Comparison of ENCODE assay signal across 8 cellular contexts in the genomic region with DNA sequence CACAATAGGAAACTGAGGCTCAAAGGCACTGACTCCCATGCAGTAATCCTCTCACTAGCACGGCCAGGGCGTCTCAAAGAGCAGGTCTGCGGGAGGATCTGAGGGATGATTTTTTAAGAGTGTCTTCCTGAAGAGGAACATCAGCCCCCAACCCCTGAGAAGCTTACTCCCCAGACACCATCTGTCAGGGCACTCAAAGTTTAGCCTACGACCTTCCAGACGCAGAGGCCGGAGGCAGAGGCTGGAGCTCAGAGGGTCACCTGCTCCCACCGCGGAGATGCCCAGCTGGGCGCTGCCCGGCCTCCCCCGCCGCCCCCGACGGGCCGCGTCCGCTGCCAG. TPM values are rescaled to one million over a fixed set of nuclear protein-coding genes. Genes with fewer than 3 reads are reported as not detected.
DNase-seq lines count a peak whose midpoint lies in the region; ATAC-seq lines count a peak whose summit lies in the region.

No MANE protein-coding gene starts in this region.

- DNase-seq in activated CD4-positive, alpha-beta T cell treated with anti-CD3 and anti-CD28 coated beads, Interleukin-2, amount 10 ng/mL, durations not matched to agents 24 days and 14 days: peak; percentile 55
- DNase-seq in activated CD4-positive, alpha-beta T cell treated with anti-CD3 and anti-CD28 coated beads, Interleukin-2, amount 50 U/mL, for 48 hours: no peak
- DNase-seq in left kidney (ENCODE audit: low read depth, low spot score) (peak; percentile 2), UCSD-AML1 (lab: John Stamatoyannopoulos, UW; ENCODE audit: unreplicated experiment) (no peak)

- H3K27me3 ChIP-seq in subcutaneous abdominal adipose tissue (ENCODE audit: control insufficient read depth in 5 of 5, insufficient read depth in 4 of 5, low read length in 5 of 5): no peaks in the 10 kb centered on the region

- no peak overlapping the region for H3K27ac ChIP-seq in subcutaneous abdominal adipose tissue (ENCODE audit: low read depth, low read length)

- H3K4me3 Mint-ChIP-seq in activated CD4-positive, alpha-beta T cell treated with anti-CD3 and anti-CD28 coated beads, Interleukin-2, amount 10 ng/mL, durations not matched to agents 24 days and 14 days: peak overlapping the region; percentile 54
- peak overlapping the region; percentile 85 for H3K4me3 Mint-ChIP-seq in activated naive CD8-positive, alpha-beta T cell

- no peak overlapping the region for H3K27ac Mint-ChIP-seq in activated CD4-positive, alpha-beta T cell treated with anti-CD3 and anti-CD28 coated beads, Interleukin-2, amount 10 ng/mL, durations not matched to agents 24 days and 14 days
- H3K27ac Mint-ChIP-seq in activated naive CD8-positive, alpha-beta T cell: peak overlapping the region; percentile 58

- H3K27me3 Mint-ChIP-seq in activated CD4-positive, alpha-beta T cell treated with anti-CD3 and anti-CD28 coated beads, Interleukin-2, amount 10 ng/mL, durations not matched to agents 24 days and 14 days: peaks cover 14% of the 10 kb centered on the region
- no peaks in the 10 kb centered on the region for H3K27me3 Mint-ChIP-seq in activated naive CD8-positive, alpha-beta T cell

- H3K36me3 Mint-ChIP-seq in activated CD4-positive, alpha-beta T cell treated with anti-CD3 and anti-CD28 coated beads, Interleukin-2, amount 10 ng/mL, durations not matched to agents 24 days and 14 days (ENCODE audit: low read depth): peaks cover 16% of the 10 kb centered on the region
- no peaks in the 10 kb centered on the region for H3K36me3 Mint-ChIP-seq in activated naive CD8-positive, alpha-beta T cell

- H3K4me1 Mint-ChIP-seq in activated CD4-positive, alpha-beta T cell treated with anti-CD3 and anti-CD28 coated beads, Interleukin-2, amount 10 ng/mL, durations not matched to agents 24 days and 14 days: peaks cover 21% of the 10 kb centered on the region
- H3K4me1 Mint-ChIP-seq in activated naive CD8-positive, alpha-beta T cell (ENCODE audit: low read depth): peaks cover 37% of the 10 kb centered on the region

- peaks cover 2 to 24% (median 20%) of the 10 kb centered on the region in 5 donors for H3K4me1 ChIP-seq in subcutaneous abdominal adipose tissue (ENCODE audit: control insufficient read depth in 5 of 5, insufficient read depth in 5 of 5, low read length in 5 of 5)

- H3K36me3 ChIP-seq in subcutaneous abdominal adipose tissue (ENCODE audit: control insufficient read depth in 5 of 5, insufficient read depth in 5 of 5, low read length in 5 of 5): peaks cover 0 to 26% (median 21%) of the 10 kb centered on the region in 5 donors

- no peaks in the 10 kb centered on the region for H3K9me3 ChIP-seq in subcutaneous abdominal adipose tissue (ENCODE audit: control insufficient read depth in 5 of 5, low read length in 5 of 5)

- intact Hi-C loops in activated CD4-positive, alpha-beta T cell treated with anti-CD3 and anti-CD28 coated beads, Interleukin-2, amount 10 ng/mL, durations not matched to agents 24 days and 14 days (cut with micrococcal nuclease): no loop called here

- H3K9ac ChIP-seq in subcutaneous abdominal adipose tissue (ENCODE audit: low read length in 5 of 5): peak overlapping the region in 4 of 5 donors; percentile 43 to 78 (median 68)

- H3K9me3 Mint-ChIP-seq in activated CD4-positive, alpha-beta T cell treated with anti-CD3 and anti-CD28 coated beads, Interleukin-2, amount 10 ng/mL, durations not matched to agents 24 days and 14 days: no peaks in the 10 kb centered on the region
- no peaks in the 10 kb centered on the region for H3K9me3 Mint-ChIP-seq in activated naive CD8-positive, alpha-beta T cell (ENCODE audit: low read depth)

- peak overlapping the region; percentile 25 to 84 (median 62) for H3K4me3 ChIP-seq in subcutaneous abdominal adipose tissue (ENCODE audit: low read depth in 1 of 5, low read length in 5 of 5)

- ATAC-seq in GM19395 (IDR thresholded peaks at IDR 0.05; ENCODE audit: unreplicated experiment) (no peak), GM21367 (IDR thresholded peaks at IDR 0.05; ENCODE audit: unreplicated experiment) (no peak)

RNA-seq across cellular contexts. Expression of a gene that starts 1.7 kb away (rescaled TPM):
- 18.2 and 19.2 TPM in 2 replicates for total RNA-seq in activated CD4-positive, alpha-beta T cell treated with anti-CD3 and anti-CD28 coated beads, Interleukin-2, amount 10 ng/mL, durations not matched to agents 24 days and 14 days

RNA-seq across cellular contexts. Expression of a gene that starts 38.4 kb away (rescaled TPM):
- 23.3 and 24.8 TPM in 2 replicates for total RNA-seq in activated CD4-positive, alpha-beta T cell treated with anti-CD3 and anti-CD28 coated beads, Interleukin-2, amount 10 ng/mL, durations not matched to agents 24 days and 14 days

Comparison
In these comparisons a context has a peak if more than half of its experiments do, and no peak if none do; other contexts are left out.
1. DNase-seq: peak in activated CD4-positive, alpha-beta T cell treated with anti-CD3 and anti-CD28 coated beads, Interleukin-2, amount 10 ng/mL, durations not matched to agents 24 days and 14 days (single experiment) and left kidney (single experiment); none in activated CD4-positive, alpha-beta T cell treated with anti-CD3 and anti-CD28 coated beads, Interleukin-2, amount 50 U/mL, for 48 hours (0 of 2) and UCSD-AML1 (single experiment).